Comparison of ENCODE assay signal across 16 cellular contexts in genomic region chr5:171893290-171893890, GRCh38.
DNase-seq lines count a peak whose midpoint lies in the region; ATAC-seq, FAIRE-seq and TF ChIP-seq lines count a peak whose summit lies in the region.
"Had no signal": no experiment of that assay in that cellular context is flagged by ENCODE, and none has a peak within 500 bp of the region (broad histone marks: within the 10 kb centered on the region; RNA-seq: fewer than 3 reads in every experiment).

No MANE protein-coding gene starts in this region.

- no peaks in the 10 kb centered on the region for H3K36me3 ChIP-seq in bronchial epithelial cell (ENCODE audit: control insufficient read depth, insufficient read depth, low read length)

- no peak for DNase-seq in activated CD4-positive, alpha-beta T cell treated with anti-CD3 and anti-CD28 coated beads for 36 hours
- DNase-seq in activated CD4-positive, alpha-beta T cell treated with anti-CD3 and anti-CD28 coated beads for 4 hours = no peak
- DNase-seq in LHCN-M2 (ENCODE audit: low read depth) = peak; percentile 78
- DNase-seq in bronchial epithelial cell (ENCODE audit: low read depth) = peak; percentile 4
- DNase-seq in osteocyte (ENCODE audit: extremely low spot score, unreplicated experiment) = no peak
- no peak for DNase-seq in SIG-M5 (lab: John Stamatoyannopoulos, UW)
- no peak for DNase-seq in kidney glomerular epithelial cell (lab: John Stamatoyannopoulos, UW)
- DNase-seq: ACHN; central memory CD4-positive, alpha-beta T cell; islet precursor cell; Karpas-422; NCI-H345; sigmoid colon had no signal

- CTCF ChIA-PET in activated CD4-positive, alpha-beta T cell treated with anti-CD3 and anti-CD28 coated beads for 36 hours (lab: Charles Lee) = interaction anchor here (1.1 to 2.0 kb wide), 4 partner anchors 11 to 18 kb away, joined by 3 to 7 read pairs (median 3); no protein-coding TSS in a partner anchor

- peaks cover 22% of the 10 kb centered on the region for H3K36me3 Mint-ChIP-seq in activated CD4-positive, alpha-beta T cell treated with anti-CD3 and anti-CD28 coated beads for 36 hours (ENCODE audit: low read depth)
- peaks cover 26% of the 10 kb centered on the region for H3K36me3 Mint-ChIP-seq in osteocyte (ENCODE audit: unreplicated experiment)

- H3K4me3 ChIP-seq in bronchial epithelial cell (ENCODE audit: low read depth, low read length) = no peak overlapping the region
- H3K4me3 ChIP-seq: sigmoid colon, tibial nerve had no signal

- no peaks in the 10 kb centered on the region for H3K9me3 Mint-ChIP-seq in activated CD4-positive, alpha-beta T cell treated with anti-CD3 and anti-CD28 coated beads for 36 hours (ENCODE audit: low read depth)
- no peaks in the 10 kb centered on the region for H3K9me3 Mint-ChIP-seq in osteocyte (ENCODE audit: unreplicated experiment)

- H3K27ac Mint-ChIP-seq in activated CD4-positive, alpha-beta T cell treated with anti-CD3 and anti-CD28 coated beads for 36 hours = no peak overlapping the region
- peak overlapping the region; percentile 69 for H3K27ac Mint-ChIP-seq in osteocyte (ENCODE audit: unreplicated experiment)

- H3K4me1 Mint-ChIP-seq in activated CD4-positive, alpha-beta T cell treated with anti-CD3 and anti-CD28 coated beads for 36 hours = peaks cover 22% of the 10 kb centered on the region
- H3K4me1 Mint-ChIP-seq in osteocyte (ENCODE audit: unreplicated experiment) = peaks cover 47% of the 10 kb centered on the region

- no peaks in the 10 kb centered on the region for H3K27me3 Mint-ChIP-seq in activated CD4-positive, alpha-beta T cell treated with anti-CD3 and anti-CD28 coated beads for 36 hours
- no peaks in the 10 kb centered on the region for H3K27me3 Mint-ChIP-seq in osteocyte (ENCODE audit: unreplicated experiment)

- H3K4me3 Mint-ChIP-seq in activated CD4-positive, alpha-beta T cell treated with anti-CD3 and anti-CD28 coated beads for 36 hours = no peak overlapping the region
- H3K4me3 Mint-ChIP-seq in osteocyte (ENCODE audit: unreplicated experiment) = no peak overlapping the region

- POLR2A ChIA-PET in activated CD4-positive, alpha-beta T cell treated with anti-CD3 and anti-CD28 coated beads for 36 hours (lab: Charles Lee) = interaction anchor here (0.6 kb wide), 1 partner anchor 13 kb away, joined by 3 read pairs; no protein-coding TSS in a partner anchor

- no peaks in the 10 kb centered on the region for H3K27me3 ChIP-seq in bronchial epithelial cell (ENCODE audit: control insufficient read depth, insufficient read depth, low read length)
- H3K27me3 ChIP-seq: sigmoid colon, tibial nerve had no signal

- intact Hi-C loops in activated CD4-positive, alpha-beta T cell treated with anti-CD3 and anti-CD28 coated beads for 36 hours (cut with DNase I, micrococcal nuclease) = no loop called here

- peak; percentile 57 for ATAC-seq in activated CD4-positive, alpha-beta T cell treated with anti-CD3 and anti-CD28 coated beads for 36 hours
- ATAC-seq in GM21576 (IDR thresholded peaks at IDR 0.05; ENCODE audit: unreplicated experiment) = no peak
- ATAC-seq: esophagus mucosa had no signal

- no peak for FAIRE-seq in bronchial epithelial cell (lab: Jason Lieb, UNC)

- TF ChIP-seq CTCF in bronchial epithelial cell (IDR thresholded peaks at IDR 0.05; ENCODE audit: insufficient read depth, low read length, severe bottlenecking) = no peak
- TF ChIP-seq CTCF in osteocyte (IDR thresholded peaks at IDR 0.05) = no peak

Comparison
In these comparisons a context has a peak if more than half of its experiments do, and no peak if none do; other contexts are left out.
1. DNase-seq: peak in LHCN-M2 (single experiment) and bronchial epithelial cell (single experiment); none in activated CD4-positive, alpha-beta T cell treated with anti-CD3 and anti-CD28 coated beads for 36 hours (single experiment), activated CD4-positive, alpha-beta T cell treated with anti-CD3 and anti-CD28 coated beads for 4 hours (0 of 2), osteocyte (single experiment), SIG-M5 (single experiment) and kidney glomerular epithelial cell (single experiment).